ENCODE assay signal across 11 cellular contexts in genomic region chr15:25852696-25853524, GRCh38. TPM values are rescaled to one million over a fixed set of nuclear protein-coding genes. Genes with fewer than 3 reads are reported as not detected.
A peak's percentile ranks its signal among the peaks of the same experiment; 100 is the strongest.
DNase-seq lines count a peak whose midpoint lies in the region; ATAC-seq and TF ChIP-seq lines count a peak whose summit lies in the region.
"Had no signal": no experiment of that assay in that cellular context is flagged by ENCODE, and none has a peak within 500 bp of the region (broad histone marks: within the 10 kb centered on the region; RNA-seq: fewer than 3 reads in every experiment).

No MANE protein-coding gene starts in this region.

- CTCF ChIA-PET in PC-3 (lab: Charles Lee), result no interaction called here

- H3K4me1 ChIP-seq in H9 (ENCODE audit: insufficient read depth, low read length), result peaks cover 13% of the 10 kb centered on the region; the same call in 1 of the 2 replicates
- H3K4me1 ChIP-seq in adipocyte (ENCODE audit: control insufficient read depth, insufficient read depth, low read length), result peaks cover 37% of the 10 kb centered on the region
- peaks cover 16% of the 10 kb centered on the region for H3K4me1 ChIP-seq in PC-3 (ENCODE audit: insufficient read depth, low read length)

- H2BK120ac ChIP-seq in H9 (ENCODE audit: low read depth, low read length, poor library complexity, severe bottlenecking), result no peak overlapping the region

- H3K36me3 Mint-ChIP-seq in H9 (ENCODE audit: insufficient read depth in 1 of 3, low read depth in 3 of 3) (peaks cover 0 to 4% (median 4%) of the 10 kb centered on the region in 3 experiments; a peak in 4 of 7 replicates), natural killer cell (peaks cover 11% of the 10 kb centered on the region)

- no peak for ATAC-seq in natural killer cell
- no peak for ATAC-seq in HG02840 (IDR thresholded peaks at IDR 0.05; ENCODE audit: low FRiP score, unreplicated experiment)
- no peak for ATAC-seq in PC-3
- ATAC-seq: left ventricle myocardium superior had no signal

- intact Hi-C loops in natural killer cell (cut with micrococcal nuclease) (no loop called here), PC-3 (cut with micrococcal nuclease) (loop anchor here (5.0 to 10.0 kb wide), 3 partner anchors 39 to 79 kb away; no protein-coding TSS in a partner anchor)

- H3K4ac ChIP-seq in H9 (ENCODE audit: low read depth, low read length), result no peak overlapping the region

- H3K27ac Mint-ChIP-seq in H9, result 0 out of 7 replicates have a peak overlapping the region, but pooled peaks of 1 of the 3 experiments have one; percentile 58
- peak overlapping the region; percentile 93 to 96 for H3K27ac Mint-ChIP-seq in natural killer cell

- H2AFZ ChIP-seq in H9 (ENCODE audit: low read length), result no peak overlapping the region
- H2AFZ ChIP-seq in PC-3 (ENCODE audit: low read length), result no peak overlapping the region

- no peaks in the 10 kb centered on the region for H3K27me3 ChIP-seq in H9 (ENCODE audit: insufficient read depth, low read length)
- no peaks in the 10 kb centered on the region for H3K27me3 ChIP-seq in adipocyte (replicated peaks; ENCODE audit: control insufficient read depth, insufficient read depth, low read length)
- H3K27me3 ChIP-seq in PC-3 (ENCODE audit: low read length), result no peaks in the 10 kb centered on the region
- H3K27me3 ChIP-seq: tibial nerve had no signal

- H2BK15ac ChIP-seq in H9 (ENCODE audit: low read depth, low read length), result no peak overlapping the region

- H2BK12ac ChIP-seq in H9 (ENCODE audit: insufficient read length, low read depth, low read length), result no peak overlapping the region

- DNase-seq in CD1c-positive myeloid dendritic cell (ENCODE audit: extremely low spot score), result peak; percentile 22
- no peak for DNase-seq in H9
- peak; percentile 58 for DNase-seq in adipocyte (ENCODE audit: low read depth)
- no peak for DNase-seq in natural killer cell
- no peak for DNase-seq in SIG-M5 (lab: John Stamatoyannopoulos, UW)
- no peak for DNase-seq in G401 (ENCODE audit: low spot score)
- no peak for DNase-seq in PC-3
- DNase-seq: left ventricle myocardium superior, NCI-H1105 had no signal

- POLR2A ChIA-PET in PC-3 (lab: Charles Lee; ENCODE audit: unreplicated experiment), result no interaction called here

- H4K20me1 ChIP-seq in H9 (ENCODE audit: control insufficient read depth, insufficient read depth, insufficient read length) (no peaks in the 10 kb centered on the region), PC-3 (ENCODE audit: low read length) (no peaks in the 10 kb centered on the region)

- no peaks in the 10 kb centered on the region for H3K79me1 ChIP-seq in H9 (ENCODE audit: insufficient read depth, low read depth, low read length, poor library complexity, severe bottlenecking)

- H2AK5ac ChIP-seq in H9 (ENCODE audit: insufficient read length, low read length), result no peak overlapping the region

- H3K14ac ChIP-seq in H9 (ENCODE audit: insufficient read depth, low read length), result no peak overlapping the region

- H3K36me3 ChIP-seq in adipocyte (ENCODE audit: control insufficient read depth, insufficient read depth, low read length, severe bottlenecking) (no peaks in the 10 kb centered on the region), PC-3 (ENCODE audit: low read depth, low read length) (no peaks in the 10 kb centered on the region)
- H3K36me3 ChIP-seq: tibial nerve had no signal

- no peak overlapping the region for H3K4me3 ChIP-seq in adipocyte (ENCODE audit: low read length)
- H3K4me3 ChIP-seq in PC-3 (ENCODE audit: low read length), result no peak overlapping the region
- H3K4me3 ChIP-seq: tibial nerve had no signal

- no CpG with 5 or more reads among the region's 4 CpGs for WGBS in H9 (ENCODE audit: extremely low coverage, insufficient read length, low lambda C conversion rate)

- H3K27me3 Mint-ChIP-seq in H9 (ENCODE audit: low read depth), result no peaks in the 10 kb centered on the region
- H3K27me3 Mint-ChIP-seq in natural killer cell (ENCODE audit: low read depth in 2 of 2), result no peaks in the 10 kb centered on the region

- no peak overlapping the region for H4K91ac ChIP-seq in H9 (ENCODE audit: insufficient read length, low read depth, low read length)

- peak overlapping the region; percentile 54 for H3T11ph ChIP-seq in H9 (ENCODE audit: low read length)

- H3K9me2 ChIP-seq in PC-3 (replicated peaks; ENCODE audit: low read length), result no peaks in the 10 kb centered on the region

- H3K56ac ChIP-seq in H9 (ENCODE audit: insufficient read length, low read depth, low read length), result no peak overlapping the region

- BruUV-seq in PC-3 (replicated peaks; lab: Mats Ljungman, UMichigan), result no TSS peak

- H3K18ac ChIP-seq in H9 (ENCODE audit: insufficient read length, low read depth, low read length), result no peak overlapping the region

- no peaks in the 10 kb centered on the region for H3K23me2 ChIP-seq in H9 (ENCODE audit: insufficient read length, low read depth, low read length, poor library complexity, severe bottlenecking)

- H3K79me2 ChIP-seq in H9 (ENCODE audit: insufficient read depth, low read length) (no peaks in the 10 kb centered on the region), PC-3 (ENCODE audit: low read length) (no peaks in the 10 kb centered on the region)

- peak; percentile 18; the same call in 1 of the 3 replicates for TF ChIP-seq CTCF in H9 (conservative IDR thresholded peaks at IDR 0.05)
- no peak for TF ChIP-seq CTCF in natural killer cell (IDR thresholded peaks at IDR 0.05)
- TF ChIP-seq CTCF in PC-3 (conservative IDR thresholded peaks at IDR 0.05; ENCODE audit: low read depth, low read length), result no peak

- no peak overlapping the region for H4K5ac ChIP-seq in H9 (ENCODE audit: insufficient read length, low read depth, low read length)

- H3K9me3 ChIP-seq in H9 (ENCODE audit: control insufficient read depth, low read depth, low read length), result no peaks in the 10 kb centered on the region
- no peaks in the 10 kb centered on the region for H3K9me3 ChIP-seq in adipocyte (ENCODE audit: control insufficient read depth, low read length)
- H3K9me3 ChIP-seq in PC-3 (ENCODE audit: low read length), result no peaks in the 10 kb centered on the region
- H3K9me3 ChIP-seq: tibial nerve had no signal

- H2BK5ac ChIP-seq in H9 (ENCODE audit: insufficient read length, low read length), result no peak overlapping the region

- H3K9me3 Mint-ChIP-seq in H9, result peaks cover 0 to 6% of the 10 kb centered on the region in 2 experiments; a peak in 1 of 5 replicates
- H3K9me3 Mint-ChIP-seq in natural killer cell, result no peaks in the 10 kb centered on the region

- H3K9ac ChIP-seq in H9 (ENCODE audit: extremely low read depth, insufficient read length, low read length) (no peak overlapping the region), adipocyte (ENCODE audit: low read length) (peak overlapping the region; percentile 52), PC-3 (ENCODE audit: low read length) (no peak overlapping the region)

- H3F3A ChIP-seq in PC-3 (ENCODE audit: low read length, unreplicated experiment), result no peaks in the 10 kb centered on the region

- H3K4me3 Mint-ChIP-seq in H9, result no peak overlapping the region
- H3K4me3 Mint-ChIP-seq in natural killer cell, result peak overlapping the region; percentile 72

- H3K27ac ChIP-seq in H9 (ENCODE audit: insufficient read length, low read depth, low read length), result no peak overlapping the region
- no peak overlapping the region for H3K27ac ChIP-seq in PC-3 (ENCODE audit: low read length)

- no peak overlapping the region for H3K4me2 ChIP-seq in H9 (ENCODE audit: insufficient read depth, insufficient read length, low read length)
- H3K4me2 ChIP-seq in PC-3 (ENCODE audit: low read length), result no peak overlapping the region

- no peak overlapping the region for H2BK20ac ChIP-seq in H9 (ENCODE audit: low read depth, low read length, poor library complexity, severe bottlenecking)

- no peak overlapping the region for H3K23ac ChIP-seq in H9 (ENCODE audit: insufficient read length, low read depth, low read length)

- in situ Hi-C loops in G401 (cut with HindIII; ENCODE audit: low sequenced_read_pairs), result no loop called here

- H4K8ac ChIP-seq in H9 (replicated peaks; ENCODE audit: insufficient read length, low read depth, low read length), result no peak overlapping the region

- H3K4me1 Mint-ChIP-seq in H9, result peaks cover 56 to 57% of the 10 kb centered on the region in 2 experiments
- peaks cover 81 to 88% of the 10 kb centered on the region in 2 donors for H3K4me1 Mint-ChIP-seq in natural killer cell

RNA-seq across cellular contexts. Expression of gene ATP10A, which starts 10.2 kb away (rescaled TPM):
- total RNA-seq in H9 (2021) (3.9 and 4.4 TPM in 2 replicates), natural killer cell (10 to 100 TPM; 50.1 to 67.0 (median 51.2) TPM), PC-3 (2014; rRNA removed) (2.6 and 5.0 TPM in 2 replicates)
- 9.2 and 14.1 TPM in 2 replicates for total RNA-seq in G401 (2014; rRNA removed; shearing (Covaris generic))

Comparison
In these comparisons a context has a peak if more than half of its experiments do, and no peak if none do; other contexts are left out.
1. DNase-seq: peak in CD1c-positive myeloid dendritic cell (single experiment) and adipocyte (single experiment); none in H9 (single experiment), natural killer cell (single experiment), SIG-M5 (single experiment), G401 (single experiment) and PC-3 (single experiment).